ENCODE assay signal across 1 cellular context in the genomic region with DNA sequence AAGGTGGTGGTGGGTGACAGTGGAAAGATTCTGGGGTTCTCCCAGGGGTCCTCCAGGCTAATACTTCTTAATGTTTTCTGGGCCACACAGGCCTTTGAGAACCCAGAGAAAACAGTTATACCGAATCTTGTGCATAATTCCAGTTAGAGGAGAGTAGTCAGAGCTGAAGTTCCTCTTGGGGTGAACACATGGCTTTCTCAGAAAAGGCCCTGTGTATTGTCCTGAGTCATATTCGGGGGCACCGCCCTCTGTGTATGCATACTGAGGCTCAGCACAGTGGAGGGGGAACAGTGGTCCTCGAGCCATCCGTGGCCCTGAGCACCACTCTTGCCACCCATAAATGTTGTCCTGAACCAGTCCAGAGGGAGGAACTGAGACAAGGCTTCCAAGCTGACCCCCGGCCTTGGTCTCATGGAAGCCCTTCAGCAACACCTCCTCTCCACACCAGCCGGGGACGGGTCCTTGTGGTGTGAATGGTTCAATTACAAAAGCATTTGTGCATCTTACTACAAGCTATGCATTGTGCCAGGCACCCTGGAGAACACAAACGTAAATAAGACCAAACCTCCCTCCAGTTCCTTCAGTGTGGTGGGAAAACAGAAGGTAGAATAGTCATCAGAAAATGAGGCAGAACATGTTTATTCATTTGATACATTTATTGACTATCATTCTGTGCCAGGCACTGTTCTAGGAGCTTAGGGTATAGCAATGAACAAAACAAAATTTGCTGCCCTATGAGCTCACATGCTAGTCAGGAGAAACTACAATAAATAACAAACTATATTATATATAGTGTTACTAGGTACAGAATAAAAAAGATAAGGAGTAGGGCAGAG.
TF ChIP-seq lines count a peak whose summit lies in the region.

No MANE protein-coding gene starts in this region.

TF ChIP-seq in HepG2, 621 proteins besides CTCF, POLR2A, EP300 and RAD21 (continued from another document and continues in another):
- TF ChIP-seq, protein P1, sequence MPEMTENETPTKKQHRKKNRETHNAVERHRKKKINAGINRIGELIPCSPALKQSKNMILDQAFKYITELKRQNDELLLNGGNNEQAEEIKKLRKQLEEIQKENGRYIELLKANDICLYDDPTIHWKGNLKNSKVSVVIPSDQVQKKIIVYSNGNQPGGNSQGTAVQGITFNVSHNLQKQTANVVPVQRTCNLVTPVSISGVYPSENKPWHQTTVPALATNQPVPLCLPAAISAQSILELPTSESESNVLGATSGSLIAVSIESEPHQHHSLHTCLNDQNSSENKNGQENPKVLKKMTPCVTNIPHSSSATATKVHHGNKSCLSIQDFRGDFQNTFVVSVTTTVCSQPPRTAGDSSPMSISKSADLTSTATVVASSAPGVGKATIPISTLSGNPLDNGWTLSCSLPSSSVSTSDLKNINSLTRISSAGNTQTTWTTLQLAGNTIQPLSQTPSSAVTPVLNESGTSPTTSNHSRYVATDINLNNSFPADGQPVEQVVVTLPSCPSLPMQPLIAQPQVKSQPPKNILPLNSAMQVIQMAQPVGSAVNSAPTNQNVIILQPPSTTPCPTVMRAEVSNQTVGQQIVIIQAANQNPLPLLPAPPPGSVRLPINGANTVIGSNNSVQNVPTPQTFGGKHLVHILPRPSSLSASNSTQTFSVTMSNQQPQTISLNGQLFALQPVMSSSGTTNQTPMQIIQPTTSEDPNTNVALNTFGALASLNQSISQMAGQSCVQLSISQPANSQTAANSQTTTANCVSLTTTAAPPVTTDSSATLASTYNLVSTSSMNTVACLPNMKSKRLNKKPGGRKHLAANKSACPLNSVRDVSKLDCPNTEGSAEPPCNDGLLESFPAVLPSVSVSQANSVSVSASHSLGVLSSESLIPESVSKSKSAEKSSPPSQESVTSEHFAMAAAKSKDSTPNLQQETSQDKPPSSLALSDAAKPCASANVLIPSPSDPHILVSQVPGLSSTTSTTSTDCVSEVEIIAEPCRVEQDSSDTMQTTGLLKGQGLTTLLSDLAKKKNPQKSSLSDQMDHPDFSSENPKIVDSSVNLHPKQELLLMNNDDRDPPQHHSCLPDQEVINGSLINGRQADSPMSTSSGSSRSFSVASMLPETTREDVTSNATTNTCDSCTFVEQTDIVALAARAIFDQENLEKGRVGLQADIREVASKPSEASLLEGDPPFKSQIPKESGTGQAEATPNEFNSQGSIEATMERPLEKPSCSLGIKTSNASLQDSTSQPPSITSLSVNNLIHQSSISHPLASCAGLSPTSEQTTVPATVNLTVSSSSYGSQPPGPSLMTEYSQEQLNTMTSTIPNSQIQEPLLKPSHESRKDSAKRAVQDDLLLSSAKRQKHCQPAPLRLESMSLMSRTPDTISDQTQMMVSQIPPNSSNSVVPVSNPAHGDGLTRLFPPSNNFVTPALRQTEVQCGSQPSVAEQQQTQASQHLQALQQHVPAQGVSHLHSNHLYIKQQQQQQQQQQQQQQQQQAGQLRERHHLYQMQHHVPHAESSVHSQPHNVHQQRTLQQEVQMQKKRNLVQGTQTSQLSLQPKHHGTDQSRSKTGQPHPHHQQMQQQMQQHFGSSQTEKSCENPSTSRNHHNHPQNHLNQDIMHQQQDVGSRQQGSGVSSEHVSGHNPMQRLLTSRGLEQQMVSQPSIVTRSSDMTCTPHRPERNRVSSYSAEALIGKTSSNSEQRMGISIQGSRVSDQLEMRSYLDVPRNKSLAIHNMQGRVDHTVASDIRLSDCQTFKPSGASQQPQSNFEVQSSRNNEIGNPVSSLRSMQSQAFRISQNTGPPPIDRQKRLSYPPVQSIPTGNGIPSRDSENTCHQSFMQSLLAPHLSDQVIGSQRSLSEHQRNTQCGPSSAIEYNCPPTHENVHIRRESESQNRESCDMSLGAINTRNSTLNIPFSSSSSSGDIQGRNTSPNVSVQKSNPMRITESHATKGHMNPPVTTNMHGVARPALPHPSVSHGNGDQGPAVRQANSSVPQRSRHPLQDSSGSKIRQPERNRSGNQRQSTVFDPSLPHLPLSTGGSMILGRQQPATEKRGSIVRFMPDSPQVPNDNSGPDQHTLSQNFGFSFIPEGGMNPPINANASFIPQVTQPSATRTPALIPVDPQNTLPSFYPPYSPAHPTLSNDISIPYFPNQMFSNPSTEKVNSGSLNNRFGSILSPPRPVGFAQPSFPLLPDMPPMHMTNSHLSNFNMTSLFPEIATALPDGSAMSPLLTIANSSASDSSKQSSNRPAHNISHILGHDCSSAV (CRISPR knock-in tag; IDR thresholded peaks at IDR 0.05; ENCODE audit: borderline replicate concordance): no peak
- TF ChIP-seq, protein P2, sequence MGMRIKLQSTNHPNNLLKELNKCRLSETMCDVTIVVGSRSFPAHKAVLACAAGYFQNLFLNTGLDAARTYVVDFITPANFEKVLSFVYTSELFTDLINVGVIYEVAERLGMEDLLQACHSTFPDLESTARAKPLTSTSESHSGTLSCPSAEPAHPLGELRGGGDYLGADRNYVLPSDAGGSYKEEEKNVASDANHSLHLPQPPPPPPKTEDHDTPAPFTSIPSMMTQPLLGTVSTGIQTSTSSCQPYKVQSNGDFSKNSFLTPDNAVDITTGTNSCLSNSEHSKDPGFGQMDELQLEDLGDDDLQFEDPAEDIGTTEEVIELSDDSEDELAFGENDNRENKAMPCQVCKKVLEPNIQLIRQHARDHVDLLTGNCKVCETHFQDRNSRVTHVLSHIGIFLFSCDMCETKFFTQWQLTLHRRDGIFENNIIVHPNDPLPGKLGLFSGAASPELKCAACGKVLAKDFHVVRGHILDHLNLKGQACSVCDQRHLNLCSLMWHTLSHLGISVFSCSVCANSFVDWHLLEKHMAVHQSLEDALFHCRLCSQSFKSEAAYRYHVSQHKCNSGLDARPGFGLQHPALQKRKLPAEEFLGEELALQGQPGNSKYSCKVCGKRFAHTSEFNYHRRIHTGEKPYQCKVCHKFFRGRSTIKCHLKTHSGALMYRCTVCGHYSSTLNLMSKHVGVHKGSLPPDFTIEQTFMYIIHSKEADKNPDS (CRISPR knock-in tag; IDR thresholded peaks at IDR 0.05): 0 out of 2 replicates have a peak, but pooled peaks have one; percentile 19
- TF ChIP-seq ZNF607 (CRISPR knock-in tag; IDR thresholded peaks at IDR 0.05; ENCODE audit: borderline replicate concordance): no peak
- no peak for TF ChIP-seq ZNF839 (CRISPR knock-in tag; IDR thresholded peaks at IDR 0.05; ENCODE audit: borderline replicate concordance)
- TF ChIP-seq HNF4A (CRISPR knock-in tag; IDR thresholded peaks at IDR 0.05): 0 out of 2 replicates have a peak, but pooled peaks have one; percentile 14
- peak; percentile 14; the same call in 1 of the 2 replicates for TF ChIP-seq NCOA2 (CRISPR knock-in tag; IDR thresholded peaks at IDR 0.05)
- TF ChIP-seq ATF7-NPFF (CRISPR knock-in tag; IDR thresholded peaks at IDR 0.05; ENCODE audit: low read depth): peak; percentile 56; the same call in 1 of the 2 replicates
- TF ChIP-seq, protein P3, sequence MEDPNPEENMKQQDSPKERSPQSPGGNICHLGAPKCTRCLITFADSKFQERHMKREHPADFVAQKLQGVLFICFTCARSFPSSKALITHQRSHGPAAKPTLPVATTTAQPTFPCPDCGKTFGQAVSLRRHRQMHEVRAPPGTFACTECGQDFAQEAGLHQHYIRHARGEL (CRISPR knock-in tag; IDR thresholded peaks at IDR 0.05): no peak
- no peak for TF ChIP-seq ZNF3 (CRISPR knock-in tag; IDR thresholded peaks at IDR 0.05)
- no peak for TF ChIP-seq ZSCAN22 (CRISPR knock-in tag; IDR thresholded peaks at IDR 0.05)
- no peak for TF ChIP-seq IKZF1 (IDR thresholded peaks at IDR 0.05)
- peak; percentile 64 for TF ChIP-seq POLR2G (IDR thresholded peaks at IDR 0.05; ENCODE audit: low read depth, low read length)
- 0 out of 2 replicates have a peak, but pooled peaks have one; percentile 21 for TF ChIP-seq FOSL2 (CRISPR knock-in tag; IDR thresholded peaks at IDR 0.05)
- TF ChIP-seq, protein P4, sequence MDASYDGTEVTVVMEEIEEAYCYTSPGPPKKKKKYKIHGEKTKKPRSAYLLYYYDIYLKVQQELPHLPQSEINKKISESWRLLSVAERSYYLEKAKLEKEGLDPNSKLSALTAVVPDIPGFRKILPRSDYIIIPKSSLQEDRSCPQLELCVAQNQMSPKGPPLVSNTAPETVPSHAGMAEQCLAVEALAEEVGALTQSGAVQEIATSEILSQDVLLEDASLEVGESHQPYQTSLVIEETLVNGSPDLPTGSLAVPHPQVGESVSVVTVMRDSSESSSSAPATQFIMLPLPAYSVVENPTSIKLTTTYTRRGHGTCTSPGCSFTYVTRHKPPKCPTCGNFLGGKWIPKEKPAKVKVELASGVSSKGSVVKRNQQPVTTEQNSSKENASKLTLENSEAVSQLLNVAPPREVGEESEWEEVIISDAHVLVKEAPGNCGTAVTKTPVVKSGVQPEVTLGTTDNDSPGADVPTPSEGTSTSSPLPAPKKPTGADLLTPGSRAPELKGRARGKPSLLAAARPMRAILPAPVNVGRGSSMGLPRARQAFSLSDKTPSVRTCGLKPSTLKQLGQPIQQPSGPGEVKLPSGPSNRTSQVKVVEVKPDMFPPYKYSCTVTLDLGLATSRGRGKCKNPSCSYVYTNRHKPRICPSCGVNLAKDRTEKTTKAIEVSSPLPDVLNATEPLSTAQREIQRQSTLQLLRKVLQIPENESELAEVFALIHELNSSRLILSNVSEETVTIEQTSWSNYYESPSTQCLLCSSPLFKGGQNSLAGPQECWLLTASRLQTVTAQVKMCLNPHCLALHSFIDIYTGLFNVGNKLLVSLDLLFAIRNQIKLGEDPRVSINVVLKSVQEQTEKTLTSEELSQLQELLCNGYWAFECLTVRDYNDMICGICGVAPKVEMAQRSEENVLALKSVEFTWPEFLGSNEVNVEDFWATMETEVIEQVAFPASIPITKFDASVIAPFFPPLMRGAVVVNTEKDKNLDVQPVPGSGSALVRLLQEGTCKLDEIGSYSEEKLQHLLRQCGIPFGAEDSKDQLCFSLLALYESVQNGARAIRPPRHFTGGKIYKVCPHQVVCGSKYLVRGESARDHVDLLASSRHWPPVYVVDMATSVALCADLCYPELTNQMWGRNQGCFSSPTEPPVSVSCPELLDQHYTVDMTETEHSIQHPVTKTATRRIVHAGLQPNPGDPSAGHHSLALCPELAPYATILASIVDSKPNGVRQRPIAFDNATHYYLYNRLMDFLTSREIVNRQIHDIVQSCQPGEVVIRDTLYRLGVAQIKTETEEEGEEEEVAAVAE (CRISPR knock-in tag; IDR thresholded peaks at IDR 0.05; ENCODE audit: borderline replicate concordance): no peak
- TF ChIP-seq CCDC6 (CRISPR knock-in tag; IDR thresholded peaks at IDR 0.05): 0 out of 2 replicates have a peak, but pooled peaks have one; percentile 33
- TF ChIP-seq, protein P5, sequence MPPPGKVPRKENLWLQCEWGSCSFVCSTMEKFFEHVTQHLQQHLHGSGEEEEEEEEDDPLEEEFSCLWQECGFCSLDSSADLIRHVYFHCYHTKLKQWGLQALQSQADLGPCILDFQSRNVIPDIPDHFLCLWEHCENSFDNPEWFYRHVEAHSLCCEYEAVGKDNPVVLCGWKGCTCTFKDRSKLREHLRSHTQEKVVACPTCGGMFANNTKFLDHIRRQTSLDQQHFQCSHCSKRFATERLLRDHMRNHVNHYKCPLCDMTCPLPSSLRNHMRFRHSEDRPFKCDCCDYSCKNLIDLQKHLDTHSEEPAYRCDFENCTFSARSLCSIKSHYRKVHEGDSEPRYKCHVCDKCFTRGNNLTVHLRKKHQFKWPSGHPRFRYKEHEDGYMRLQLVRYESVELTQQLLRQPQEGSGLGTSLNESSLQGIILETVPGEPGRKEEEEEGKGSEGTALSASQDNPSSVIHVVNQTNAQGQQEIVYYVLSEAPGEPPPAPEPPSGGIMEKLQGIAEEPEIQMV (CRISPR knock-in tag; IDR thresholded peaks at IDR 0.05; ENCODE audit: low read depth): peak; percentile 58
- TF ChIP-seq ZSCAN30 (CRISPR knock-in tag; IDR thresholded peaks at IDR 0.05): no peak
- peak; percentile 45; the same call in 1 of the 2 replicates for TF ChIP-seq RXRA (CRISPR knock-in tag; IDR thresholded peaks at IDR 0.05)
- TF ChIP-seq, protein P6, sequence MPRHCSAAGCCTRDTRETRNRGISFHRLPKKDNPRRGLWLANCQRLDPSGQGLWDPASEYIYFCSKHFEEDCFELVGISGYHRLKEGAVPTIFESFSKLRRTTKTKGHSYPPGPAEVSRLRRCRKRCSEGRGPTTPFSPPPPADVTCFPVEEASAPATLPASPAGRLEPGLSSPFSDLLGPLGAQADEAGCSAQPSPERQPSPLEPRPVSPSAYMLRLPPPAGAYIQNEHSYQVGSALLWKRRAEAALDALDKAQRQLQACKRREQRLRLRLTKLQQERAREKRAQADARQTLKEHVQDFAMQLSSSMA (CRISPR knock-in tag; IDR thresholded peaks at IDR 0.05): 0 out of 2 replicates have a peak, but pooled peaks have one; percentile 31
- TF ChIP-seq THAP11 (CRISPR knock-in tag; IDR thresholded peaks at IDR 0.05): peak; percentile 30; the same call in 1 of the 2 replicates
- TF ChIP-seq, protein P7, sequence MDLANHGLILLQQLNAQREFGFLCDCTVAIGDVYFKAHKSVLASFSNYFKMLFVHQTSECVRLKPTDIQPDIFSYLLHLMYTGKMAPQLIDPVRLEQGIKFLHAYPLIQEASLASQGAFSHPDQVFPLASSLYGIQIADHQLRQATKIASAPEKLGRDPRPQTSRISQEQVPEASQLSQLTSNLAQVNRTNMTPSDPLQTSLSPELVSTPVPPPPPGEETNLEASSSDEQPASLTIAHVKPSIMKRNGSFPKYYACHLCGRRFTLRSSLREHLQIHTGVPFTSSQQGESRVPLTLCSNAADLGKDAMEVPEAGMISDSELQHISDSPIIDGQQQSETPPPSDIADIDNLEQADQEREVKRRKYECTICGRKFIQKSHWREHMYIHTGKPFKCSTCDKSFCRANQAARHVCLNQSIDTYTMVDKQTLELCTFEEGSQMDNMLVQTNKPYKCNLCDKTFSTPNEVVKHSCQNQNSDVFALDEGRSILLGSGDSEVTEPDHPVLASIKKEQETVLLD (CRISPR knock-in tag; IDR thresholded peaks at IDR 0.05; ENCODE audit: low read depth): peak; percentile 27; the same call in 1 of the 2 replicates
- no peak for TF ChIP-seq ZNF10 (CRISPR knock-in tag; IDR thresholded peaks at IDR 0.05; ENCODE audit: borderline replicate concordance, low read depth)
- TF ChIP-seq, protein P8, sequence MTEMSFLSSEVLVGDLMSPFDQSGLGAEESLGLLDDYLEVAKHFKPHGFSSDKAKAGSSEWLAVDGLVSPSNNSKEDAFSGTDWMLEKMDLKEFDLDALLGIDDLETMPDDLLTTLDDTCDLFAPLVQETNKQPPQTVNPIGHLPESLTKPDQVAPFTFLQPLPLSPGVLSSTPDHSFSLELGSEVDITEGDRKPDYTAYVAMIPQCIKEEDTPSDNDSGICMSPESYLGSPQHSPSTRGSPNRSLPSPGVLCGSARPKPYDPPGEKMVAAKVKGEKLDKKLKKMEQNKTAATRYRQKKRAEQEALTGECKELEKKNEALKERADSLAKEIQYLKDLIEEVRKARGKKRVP (CRISPR knock-in tag; IDR thresholded peaks at IDR 0.05): peak; percentile 40 to 91; a peak in 3 of 4 replicates
- no peak for TF ChIP-seq TCF7 (IDR thresholded peaks at IDR 0.05; ENCODE audit: low read depth)
- TF ChIP-seq ZNF329 (CRISPR knock-in tag; IDR thresholded peaks at IDR 0.05; ENCODE audit: low read depth): no peak
- TF ChIP-seq SIN3A (IDR thresholded peaks at IDR 0.05; ENCODE audit: borderline replicate concordance, low read depth, low read length): no peak
- TF ChIP-seq ZKSCAN8 (CRISPR knock-in tag; IDR thresholded peaks at IDR 0.05; ENCODE audit: borderline replicate concordance): no peak
- TF ChIP-seq, protein P9, sequence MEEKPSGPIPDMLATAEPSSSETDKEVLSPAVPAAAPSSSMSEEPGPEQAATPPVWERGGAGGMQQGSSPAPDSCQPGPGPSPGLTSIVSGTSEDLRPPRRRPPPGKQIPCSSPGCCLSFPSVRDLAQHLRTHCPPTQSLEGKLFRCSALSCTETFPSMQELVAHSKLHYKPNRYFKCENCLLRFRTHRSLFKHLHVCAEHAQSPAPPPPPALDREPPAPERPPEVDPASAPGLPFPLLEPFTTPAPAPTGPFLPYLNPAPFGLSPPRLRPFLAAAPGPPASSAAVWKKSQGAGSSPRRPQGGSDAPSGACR (CRISPR knock-in tag; IDR thresholded peaks at IDR 0.05): 0 out of 2 replicates have a peak, but pooled peaks have one; percentile 70
- 0 out of 2 replicates have a peak, but pooled peaks have one; percentile 94 for TF ChIP-seq ATRX (CRISPR knock-in tag; IDR thresholded peaks at IDR 0.05; ENCODE audit: borderline replicate concordance)
- peak; percentile 1; the same call in 1 of the 2 replicates for TF ChIP-seq SIX1 (CRISPR knock-in tag; IDR thresholded peaks at IDR 0.05; ENCODE audit: borderline replicate concordance)
- TF ChIP-seq PAF1 (CRISPR knock-in tag; IDR thresholded peaks at IDR 0.05): peak; percentile 97
